Comparison of ENCODE assay signal across 9 cellular contexts in the genomic region with DNA sequence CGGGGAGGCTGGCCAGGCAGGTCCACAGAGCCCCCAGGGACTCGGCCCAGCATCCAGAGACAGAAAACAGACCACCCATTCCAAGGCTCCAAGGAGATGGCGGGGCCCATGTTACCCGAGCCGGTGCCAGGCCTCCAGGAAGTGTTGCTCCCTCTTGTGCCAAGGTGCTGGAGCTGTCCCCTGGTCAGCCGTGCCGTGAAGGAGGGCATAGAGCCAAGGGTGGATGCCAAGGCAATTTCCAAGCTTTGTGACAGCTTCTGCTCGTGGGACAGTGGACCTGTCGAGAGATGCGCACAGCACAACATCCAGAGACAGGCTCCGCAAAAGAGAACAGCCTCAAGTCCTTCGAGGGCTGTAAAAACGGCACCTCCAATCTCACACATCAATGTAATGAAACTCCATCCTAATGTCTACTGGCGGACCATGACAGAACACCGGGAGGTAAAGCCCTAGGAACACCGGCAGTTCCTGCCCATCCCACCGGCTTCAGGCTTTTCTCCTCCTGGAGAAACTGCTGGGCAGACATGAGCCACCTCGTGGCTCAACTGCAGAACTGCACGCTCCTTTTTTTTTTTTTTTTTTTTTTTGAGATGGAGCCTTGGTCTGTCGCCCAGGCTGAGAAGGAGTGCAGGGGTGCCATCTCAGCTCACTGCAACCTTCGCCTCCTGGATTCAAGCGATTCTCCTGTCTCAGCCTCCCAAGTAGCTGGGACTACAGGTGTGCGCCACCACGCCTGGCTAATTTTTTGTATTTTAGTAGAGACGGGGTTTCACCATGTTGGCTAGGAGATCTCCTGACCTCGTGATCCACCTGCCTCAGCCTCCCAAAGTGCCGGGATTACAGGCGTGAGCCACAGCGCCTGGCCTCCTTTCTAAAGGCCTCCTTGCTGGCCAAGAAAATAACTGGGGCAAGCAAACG. TPM values are rescaled to one million over a fixed set of nuclear protein-coding genes. Genes with fewer than 3 reads are reported as not detected.
DNase-seq lines count a peak whose midpoint lies in the region; ATAC-seq, FAIRE-seq and TF ChIP-seq lines count a peak whose summit lies in the region.
"Had no signal": no experiment of that assay in that cellular context is flagged by ENCODE, and none has a peak within 500 bp of the region (broad histone marks: within the 10 kb centered on the region; RNA-seq: fewer than 3 reads in every experiment).

No MANE protein-coding gene starts in this region.

- intact Hi-C loops in Panc1 (cut with micrococcal nuclease; ENCODE audit: unreplicated experiment), result loop anchor here (1.0 to 5.0 kb wide), 2 partner anchors 19 to 53 kb away; no protein-coding TSS in a partner anchor
- intact Hi-C loops in left lung (cut with DNase I), result loop anchor here in 1 of 2 donors (10.0 kb wide), 1 partner anchor 61 kb away; no protein-coding TSS in a partner anchor

- H3K36me3 ChIP-seq in Panc1 (ENCODE audit: control insufficient read depth, insufficient read depth, low read length) (no peaks in the 10 kb centered on the region), left lung (peaks cover 0 to 9% of the 10 kb centered on the region in 2 donors)

- H3K27ac ChIP-seq in Panc1 (ENCODE audit: low read length) (no peak overlapping the region), left lung (no peak overlapping the region)

- H3K4me3 ChIP-seq in Panc1 (ENCODE audit: low read depth in 2 of 2, low read length in 2 of 2), result no peak overlapping the region
- H3K4me3 ChIP-seq in choroid plexus epithelial cell (ENCODE audit: low read depth, low read length), result no peak overlapping the region
- no peak overlapping the region for H3K4me3 ChIP-seq in left lung

- in situ Hi-C loops in Panc1 (cut with HindIII; ENCODE audit: low pct_unique_long_range_greater_than_20kb, low sequenced_read_pairs), result no loop called here

- ATAC-seq in Panc1 (peak; percentile 70), left lung (peak; percentile 69), GM19467 (IDR thresholded peaks at IDR 0.05; ENCODE audit: unreplicated experiment) (no peak)

- no TSS peak for BruUV-seq in Panc1 (replicated peaks; lab: Mats Ljungman, UMichigan)

- H3K27me3 ChIP-seq in Panc1 (ENCODE audit: control insufficient read depth, insufficient read depth, low read length), result no peaks in the 10 kb centered on the region
- H3K27me3 ChIP-seq in left lung, result no peaks in the 10 kb centered on the region

- FAIRE-seq in urothelium cell line (lab: Jason Lieb, UNC), result no peak

- H3K4me1 ChIP-seq in Panc1 (ENCODE audit: control insufficient read depth, insufficient read depth, low read length), result no peaks in the 10 kb centered on the region; the same call in 1 of the 2 replicates
- peaks cover 2 to 29% of the 10 kb centered on the region in 2 donors for H3K4me1 ChIP-seq in left lung

- DNase-seq in NCI-H1436 (lab: John Stamatoyannopoulos, UW), result peak; percentile 24
- DNase-seq in NCI-H1436 treated with DMSO at 0.1 percent for 48 hours (lab: John Stamatoyannopoulos, UW), result no peak
- DNase-seq in HS-27A (ENCODE audit: low read depth), result peak; percentile 4
- DNase-seq in Panc1 (ENCODE audit: low read depth, low spot score), result no peak
- peak; percentile 72 for DNase-seq in choroid plexus epithelial cell (ENCODE audit: low read depth)
- no peak for DNase-seq in left lung
- peak; percentile 84 for DNase-seq in urothelium cell line (ENCODE audit: low spot score)

- CTCF ChIA-PET in Panc1 (lab: Charles Lee), result interaction anchor here (0.5 to 0.6 kb wide), 3 partner anchors 62 to 76 kb away, joined by 3 to 6 read pairs (median 4); no protein-coding TSS in a partner anchor

- POLR2A ChIA-PET in Panc1 (lab: Charles Lee), result no interaction called here

- H3K9me3 ChIP-seq in Panc1 (ENCODE audit: control insufficient read depth, insufficient read depth, low read depth, low read length) (no peaks in the 10 kb centered on the region), left lung (no peaks in the 10 kb centered on the region)

- TF ChIP-seq CTCF in Panc1 (IDR thresholded peaks at IDR 0.05) (peak; percentile 91), choroid plexus epithelial cell (conservative IDR thresholded peaks at IDR 0.05; ENCODE audit: low read depth, low read length) (peak; percentile 81), left lung (IDR thresholded peaks at IDR 0.05) (peak; percentile 52 to 73)

RNA-seq across cellular contexts. Expression of gene AVP, which starts 30.9 kb away (rescaled TPM):
- total RNA-seq in Panc1 (2021; ENCODE audit: unreplicated experiment) (not detected), left lung (not detected)
- not detected for polyA plus RNA-seq in Panc1 (2012; ENCODE audit: insufficient read length)
- total RNA-seq: CD8-positive, alpha-beta memory T cell had no signal
- polyA plus RNA-seq: CD8-positive, alpha-beta memory T cell had no signal

RNA-seq across cellular contexts. Expression of gene OXT, which starts 44.0 kb away (rescaled TPM):
- not detected for total RNA-seq in Panc1 (2021; ENCODE audit: unreplicated experiment)
- 0.45 TPM for polyA plus RNA-seq in Panc1 (2012; ENCODE audit: insufficient read length)
- total RNA-seq in left lung, result under 1 TPM in 1 of 2 donors, not detected in 1; 0.55 TPM

RNA-seq across cellular contexts. Expression of gene FASTKD5, which starts 44.2 kb away (rescaled TPM):
- total RNA-seq in Panc1 (2021; ENCODE audit: unreplicated experiment), result 16.3 TPM
- 8.2 TPM for polyA plus RNA-seq in Panc1 (2012; ENCODE audit: insufficient read length)
- 10 to 100 TPM; 17.3 to 19.0 TPM for total RNA-seq in left lung

RNA-seq across cellular contexts. Expression of gene UBOX5, which starts 44.2 kb away (rescaled TPM):
- total RNA-seq in Panc1 (2021; ENCODE audit: unreplicated experiment) (6.6 TPM), left lung (1 to 10 TPM; 5.2 TPM)
- polyA plus RNA-seq in Panc1 (2012; ENCODE audit: insufficient read length), result 6.0 TPM

RNA-seq across cellular contexts. Expression of gene LZTS3, which starts 57.9 kb away (rescaled TPM):
- total RNA-seq in Panc1 (2021; ENCODE audit: unreplicated experiment) (5.2 TPM), left lung (10 to 100 TPM; 12.3 to 21.0 TPM)
- polyA plus RNA-seq in Panc1 (2012; ENCODE audit: insufficient read length), result 7.8 TPM

Comparison
In these comparisons a context has a peak if more than half of its experiments do, and no peak if none do; other contexts are left out.
1. DNase-seq: peak in NCI-H1436 (single experiment), HS-27A (single experiment), choroid plexus epithelial cell (single experiment) and urothelium cell line (single experiment); none in NCI-H1436 treated with DMSO at 0.1 percent for 48 hours (single experiment), Panc1 (single experiment) and left lung (0 of 2).
2. Peak in every context shown above with its lines, with median percentiles within 50 percentile points of each other: CTCF ChIP-seq.